In genomic region chr2:108974674-108975073, GRCh38 we compare ENCODE assay signal across 21 cellular contexts. TPM values are rescaled to one million over a fixed set of nuclear protein-coding genes. Genes with fewer than 3 reads are reported as not detected.
DNase-seq lines count a peak whose midpoint lies in the region; ATAC-seq and TF ChIP-seq lines count a peak whose summit lies in the region.
"Had no signal": no experiment of that assay in that cellular context is flagged by ENCODE, and none has a peak within 500 bp of the region (broad histone marks: within the 10 kb centered on the region; RNA-seq: fewer than 3 reads in every experiment).

No MANE protein-coding gene starts in this region.

- no peaks in the 10 kb centered on the region for H3K79me2 ChIP-seq in MM.1S (ENCODE audit: low read length)

- no peak overlapping the region for H3K4me3 ChIP-seq in MM.1S (ENCODE audit: low read length)
- no peak overlapping the region for H3K4me3 ChIP-seq in naive thymus-derived CD4-positive, alpha-beta T cell (ENCODE audit: low read length)

- peak overlapping the region; percentile 58; the same call in 1 of the 2 replicates for H2AFZ ChIP-seq in MM.1S (ENCODE audit: low read length)

- H3K9me3 Mint-ChIP-seq in naive thymus-derived CD4-positive, alpha-beta T cell: no peaks in the 10 kb centered on the region

- no peaks in the 10 kb centered on the region for H3K9me3 ChIP-seq in MM.1S (replicated peaks; ENCODE audit: insufficient read depth, low read length)
- H3K9me3 ChIP-seq in naive thymus-derived CD4-positive, alpha-beta T cell (ENCODE audit: control insufficient read depth in 2 of 3, low read length in 3 of 3): no peaks in the 10 kb centered on the region

- H3K4me1 ChIP-seq in MM.1S (ENCODE audit: low read length): peaks cover 15% of the 10 kb centered on the region
- H3K4me1 ChIP-seq in naive thymus-derived CD4-positive, alpha-beta T cell (ENCODE audit: control insufficient read depth in 2 of 2, insufficient read depth in 2 of 2, low read length in 2 of 2): peaks cover 0 to 35% of the 10 kb centered on the region in 2 donors

- no peaks in the 10 kb centered on the region for H3K27me3 ChIP-seq in MM.1S (replicated peaks; ENCODE audit: insufficient read depth, low read length)
- H3K27me3 ChIP-seq in naive thymus-derived CD4-positive, alpha-beta T cell (ENCODE audit: control insufficient read depth in 2 of 2, insufficient read depth in 2 of 2, low read length in 2 of 2): no peaks in the 10 kb centered on the region

- peak overlapping the region; percentile 37; the same call in 1 of the 2 replicates for H3K4me2 ChIP-seq in MM.1S (ENCODE audit: low read depth, low read length)

- no peaks in the 10 kb centered on the region for H3K27me3 Mint-ChIP-seq in naive thymus-derived CD4-positive, alpha-beta T cell

- TF ChIP-seq CTCF in MM.1S (IDR thresholded peaks at IDR 0.05; ENCODE audit: low read length): no peak
- TF ChIP-seq CTCF in RWPE1 (conservative IDR thresholded peaks at IDR 0.05; ENCODE audit: low read depth): no peak

- ATAC-seq in naive thymus-derived CD4-positive, alpha-beta T cell: no peak
- ATAC-seq in GM19395 (IDR thresholded peaks at IDR 0.05; ENCODE audit: unreplicated experiment): no peak

- no peaks in the 10 kb centered on the region for H3K36me3 ChIP-seq in MM.1S (replicated peaks; ENCODE audit: insufficient read depth, low read length)
- H3K36me3 ChIP-seq in naive thymus-derived CD4-positive, alpha-beta T cell (ENCODE audit: control insufficient read depth in 2 of 3, insufficient read depth in 3 of 3, low read length in 3 of 3): peaks cover 0 to 24% (median 0%) of the 10 kb centered on the region in 3 experiments

- H3K36me3 Mint-ChIP-seq in naive thymus-derived CD4-positive, alpha-beta T cell: peaks cover 0 to 38% (median 14%) of the 10 kb centered on the region in 5 donors

- intact Hi-C loops in naive thymus-derived CD4-positive, alpha-beta T cell (cut with micrococcal nuclease): no loop called here

- DNase-seq in SIG-M5 treated with dmso at 0.1 percent for 504 hours (lab: John Stamatoyannopoulos, UW; ENCODE audit: unreplicated experiment): peak; percentile 21
- DNase-seq in SIG-M5 (lab: John Stamatoyannopoulos, UW): no peak
- DNase-seq in MM.1S: peak; percentile 22
- DNase-seq in RWPE1 (ENCODE audit: low spot score): no peak
- no peak for DNase-seq in naive thymus-derived CD4-positive, alpha-beta T cell
- DNase-seq in iPS-NIHi7 (ENCODE audit: extremely low spot score): no peak
- no peak for DNase-seq in activated naive CD4-positive, alpha-beta T cell treated with Interleukin-2 at 50 U/mL for 16 hours
- DNase-seq: 8988T, DMS 273 treated with DMSO at 0.1 percent for 48 hours, GF-D8, GOT3, Kasumi-1, NCI-H1048, NCI-H1436 treated with DMSO at 0.1 percent for 48 hours, NCI-H2081, NCI-H510A, NCI-H774, SHP77 had no signal

- H3F3A ChIP-seq in MM.1S (ENCODE audit: insufficient read depth, low read length): no peaks in the 10 kb centered on the region

- peaks cover 4 to 96% (median 79%) of the 10 kb centered on the region in 7 donors for H3K4me1 Mint-ChIP-seq in naive thymus-derived CD4-positive, alpha-beta T cell

- H3K27ac ChIP-seq in MM.1S (ENCODE audit: low read length) (no peak overlapping the region), RWPE1 (peak overlapping the region; percentile 63)
- no peak overlapping the region for H3K27ac ChIP-seq in naive thymus-derived CD4-positive, alpha-beta T cell (ENCODE audit: low read depth, low read length)

- H3K27ac Mint-ChIP-seq in naive thymus-derived CD4-positive, alpha-beta T cell: peak overlapping the region in 8 of 9 donors; percentile 25 to 71 (median 58)

- no peaks in the 10 kb centered on the region for H4K20me1 ChIP-seq in MM.1S (ENCODE audit: insufficient read depth, low read length)

- POLR2A ChIA-PET in RWPE1 (lab: Yijun Ruan, JAX; ENCODE audit: low non-redundant PET): no interaction called here
- POLR2A ChIA-PET in naive thymus-derived CD4-positive, alpha-beta T cell (lab: Charles Lee): interaction anchor here (0.6 to 1.1 kb wide), 3 partner anchors 16 to 120 kb away, joined by 3 to 4 read pairs (median 4); no protein-coding TSS in a partner anchor

- H3K4me3 Mint-ChIP-seq in naive thymus-derived CD4-positive, alpha-beta T cell: peak overlapping the region in 4 of 10 donors; percentile 25 to 60 (median 42)

- H3K9ac ChIP-seq in MM.1S (ENCODE audit: low read length): no peak overlapping the region

- no peaks in the 10 kb centered on the region for H3K9me2 ChIP-seq in MM.1S (replicated peaks; ENCODE audit: insufficient read depth, low read length)

- CTCF ChIA-PET in RWPE1 (lab: Yijun Ruan, JAX): no interaction called here
- CTCF ChIA-PET in naive thymus-derived CD4-positive, alpha-beta T cell (lab: Charles Lee): interaction anchor here (0.6 to 1.6 kb wide), 4 partner anchors 8 to 14 kb away, joined by 3 to 7 read pairs (median 4); partner anchors contain the start of gene EDAR

RNA-seq across cellular contexts. Expression of gene EDAR, which starts 14.3 kb away (rescaled TPM):
- 10 to 100 TPM in 4 of 5 experiments, under 1 TPM in 1; 0.17 to 26.8 (median 21.6) TPM for total RNA-seq in naive thymus-derived CD4-positive, alpha-beta T cell
- polyA plus RNA-seq in naive thymus-derived CD4-positive, alpha-beta T cell: 10 to 100 TPM; 11.9 to 24.3 TPM
- total RNA-seq: Daoy had no signal
- polyA plus RNA-seq: BJ had no signal

Comparison
In these comparisons a context has a peak if more than half of its experiments do, and no peak if none do; other contexts are left out.
1. DNase-seq: peak in SIG-M5 treated with dmso at 0.1 percent for 504 hours (single experiment) and MM.1S (single experiment); none in SIG-M5 (single experiment), RWPE1 (single experiment), naive thymus-derived CD4-positive, alpha-beta T cell (0 of 9), iPS-NIHi7 (single experiment) and activated naive CD4-positive, alpha-beta T cell treated with Interleukin-2 at 50 U/mL for 16 hours (single experiment).